Comparison of ENCODE assay signal across 1 cellular context in the genomic region with DNA sequence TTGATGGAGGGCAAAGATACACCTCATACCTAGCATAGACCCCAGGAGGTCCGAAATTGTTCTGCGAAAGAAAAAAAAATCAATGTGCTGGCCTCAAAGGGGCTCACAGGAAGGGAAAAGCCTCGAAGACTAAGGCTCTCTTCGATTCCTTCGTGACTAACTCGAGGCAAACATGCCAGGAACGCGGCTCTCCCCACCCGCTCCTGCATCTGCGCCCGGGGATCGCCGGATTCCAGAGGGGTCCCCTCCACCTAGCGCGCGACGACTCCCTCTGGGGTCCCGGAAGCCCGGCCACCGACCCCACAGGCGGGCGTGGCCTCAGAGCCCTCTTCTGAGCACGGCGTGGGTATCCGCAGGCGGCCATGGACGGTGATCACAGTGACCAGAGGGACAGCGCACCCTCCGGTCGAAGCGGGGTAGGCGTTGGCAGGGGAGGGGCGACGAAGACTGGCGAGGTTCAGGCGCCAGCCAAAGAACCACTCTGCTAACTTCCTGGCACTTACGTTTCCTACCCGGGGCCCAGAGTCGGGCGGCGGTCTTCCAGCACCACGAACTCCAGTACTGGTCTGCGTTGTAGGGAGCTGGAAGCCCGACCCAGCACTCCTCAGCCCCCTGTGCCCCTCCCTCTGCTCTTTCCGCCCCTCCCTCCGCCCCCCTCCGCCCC.
TF ChIP-seq lines count a peak whose summit lies in the region.

No MANE protein-coding gene starts in this region.

TF ChIP-seq in K562, 482 proteins besides CTCF, POLR2A, EP300 and RAD21 (continued from another document and continues in another):
- TF ChIP-seq, protein P1, sequence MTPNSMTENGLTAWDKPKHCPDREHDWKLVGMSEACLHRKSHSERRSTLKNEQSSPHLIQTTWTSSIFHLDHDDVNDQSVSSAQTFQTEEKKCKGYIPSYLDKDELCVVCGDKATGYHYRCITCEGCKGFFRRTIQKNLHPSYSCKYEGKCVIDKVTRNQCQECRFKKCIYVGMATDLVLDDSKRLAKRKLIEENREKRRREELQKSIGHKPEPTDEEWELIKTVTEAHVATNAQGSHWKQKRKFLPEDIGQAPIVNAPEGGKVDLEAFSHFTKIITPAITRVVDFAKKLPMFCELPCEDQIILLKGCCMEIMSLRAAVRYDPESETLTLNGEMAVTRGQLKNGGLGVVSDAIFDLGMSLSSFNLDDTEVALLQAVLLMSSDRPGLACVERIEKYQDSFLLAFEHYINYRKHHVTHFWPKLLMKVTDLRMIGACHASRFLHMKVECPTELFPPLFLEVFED (CRISPR knock-in tag; conservative IDR thresholded peaks at IDR 0.05): no peak
- TF ChIP-seq SMARCB1 (IDR thresholded peaks at IDR 0.05; ENCODE audit: insufficient read length, low read depth): no peak
- TF ChIP-seq ZNF311 (CRISPR knock-in tag; IDR thresholded peaks at IDR 0.05): no peak
- TF ChIP-seq SMARCC2 (IDR thresholded peaks at IDR 0.05; ENCODE audit: low read depth): no peak
- no peak; the same call in 1 of the 2 replicates for TF ChIP-seq SMAD3 (CRISPR knock-in tag; conservative IDR thresholded peaks at IDR 0.05)
- peak; percentile 83 to 85 for TF ChIP-seq MAZ (CRISPR knock-in tag; conservative IDR thresholded peaks at IDR 0.05 in 1 of 2, IDR thresholded peaks at IDR 0.05 in 1 of 2)
- no peak for TF ChIP-seq CHD4 (IDR thresholded peaks at IDR 0.05; ENCODE audit: insufficient read depth, insufficient replicate concordance, low read depth, low read length, poor library complexity, severe bottlenecking)
- TF ChIP-seq ZKSCAN1 (IDR thresholded peaks at IDR 0.05; ENCODE audit: low read depth, low read length): no peak
- TF ChIP-seq MLLT1 (IDR thresholded peaks at IDR 0.05): no peak
- 0 out of 2 replicates have a peak, but pooled peaks have one; percentile 75 for TF ChIP-seq MYNN (IDR thresholded peaks at IDR 0.05)
- no peak for TF ChIP-seq MYNN (CRISPR knock-in tag; IDR thresholded peaks at IDR 0.05)
- TF ChIP-seq ZNF586 (CRISPR knock-in tag; conservative IDR thresholded peaks at IDR 0.05): no peak
- TF ChIP-seq ZC3H8 (IDR thresholded peaks at IDR 0.05): no peak
- TF ChIP-seq ELF4 (CRISPR knock-in tag; IDR thresholded peaks at IDR 0.05): no peak
- TF ChIP-seq CCNT2 (IDR thresholded peaks at IDR 0.05; ENCODE audit: borderline replicate concordance, extremely low read depth, insufficient read length, low read depth, low read length): no peak
- no peak for TF ChIP-seq HNRNPK (IDR thresholded peaks at IDR 0.05; ENCODE audit: low read depth, low read length, poor library complexity, severe bottlenecking)
- no peak for TF ChIP-seq STAT5A (IDR thresholded peaks at IDR 0.05; ENCODE audit: borderline replicate concordance, low read length)
- TF ChIP-seq CHCHD3 (CRISPR knock-in tag; IDR thresholded peaks at IDR 0.05): no peak
- TF ChIP-seq TSC22D4 (tag; IDR thresholded peaks at IDR 0.05): no peak
- TF ChIP-seq, protein P2, sequence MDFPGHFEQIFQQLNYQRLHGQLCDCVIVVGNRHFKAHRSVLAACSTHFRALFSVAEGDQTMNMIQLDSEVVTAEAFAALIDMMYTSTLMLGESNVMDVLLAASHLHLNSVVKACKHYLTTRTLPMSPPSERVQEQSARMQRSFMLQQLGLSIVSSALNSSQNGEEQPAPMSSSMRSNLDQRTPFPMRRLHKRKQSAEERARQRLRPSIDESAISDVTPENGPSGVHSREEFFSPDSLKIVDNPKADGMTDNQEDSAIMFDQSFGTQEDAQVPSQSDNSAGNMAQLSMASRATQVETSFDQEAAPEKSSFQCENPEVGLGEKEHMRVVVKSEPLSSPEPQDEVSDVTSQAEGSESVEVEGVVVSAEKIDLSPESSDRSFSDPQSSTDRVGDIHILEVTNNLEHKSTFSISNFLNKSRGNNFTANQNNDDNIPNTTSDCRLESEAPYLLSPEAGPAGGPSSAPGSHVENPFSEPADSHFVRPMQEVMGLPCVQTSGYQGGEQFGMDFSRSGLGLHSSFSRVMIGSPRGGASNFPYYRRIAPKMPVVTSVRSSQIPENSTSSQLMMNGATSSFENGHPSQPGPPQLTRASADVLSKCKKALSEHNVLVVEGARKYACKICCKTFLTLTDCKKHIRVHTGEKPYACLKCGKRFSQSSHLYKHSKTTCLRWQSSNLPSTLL (IDR thresholded peaks at IDR 0.05): no peak
- TF ChIP-seq NFYB (IDR thresholded peaks at IDR 0.05; ENCODE audit: extremely low read depth, insufficient read length): no peak
- no peak for TF ChIP-seq SPI1 (IDR thresholded peaks at IDR 0.05; ENCODE audit: borderline replicate concordance, low read depth, low read length)
- TF ChIP-seq, protein P3, sequence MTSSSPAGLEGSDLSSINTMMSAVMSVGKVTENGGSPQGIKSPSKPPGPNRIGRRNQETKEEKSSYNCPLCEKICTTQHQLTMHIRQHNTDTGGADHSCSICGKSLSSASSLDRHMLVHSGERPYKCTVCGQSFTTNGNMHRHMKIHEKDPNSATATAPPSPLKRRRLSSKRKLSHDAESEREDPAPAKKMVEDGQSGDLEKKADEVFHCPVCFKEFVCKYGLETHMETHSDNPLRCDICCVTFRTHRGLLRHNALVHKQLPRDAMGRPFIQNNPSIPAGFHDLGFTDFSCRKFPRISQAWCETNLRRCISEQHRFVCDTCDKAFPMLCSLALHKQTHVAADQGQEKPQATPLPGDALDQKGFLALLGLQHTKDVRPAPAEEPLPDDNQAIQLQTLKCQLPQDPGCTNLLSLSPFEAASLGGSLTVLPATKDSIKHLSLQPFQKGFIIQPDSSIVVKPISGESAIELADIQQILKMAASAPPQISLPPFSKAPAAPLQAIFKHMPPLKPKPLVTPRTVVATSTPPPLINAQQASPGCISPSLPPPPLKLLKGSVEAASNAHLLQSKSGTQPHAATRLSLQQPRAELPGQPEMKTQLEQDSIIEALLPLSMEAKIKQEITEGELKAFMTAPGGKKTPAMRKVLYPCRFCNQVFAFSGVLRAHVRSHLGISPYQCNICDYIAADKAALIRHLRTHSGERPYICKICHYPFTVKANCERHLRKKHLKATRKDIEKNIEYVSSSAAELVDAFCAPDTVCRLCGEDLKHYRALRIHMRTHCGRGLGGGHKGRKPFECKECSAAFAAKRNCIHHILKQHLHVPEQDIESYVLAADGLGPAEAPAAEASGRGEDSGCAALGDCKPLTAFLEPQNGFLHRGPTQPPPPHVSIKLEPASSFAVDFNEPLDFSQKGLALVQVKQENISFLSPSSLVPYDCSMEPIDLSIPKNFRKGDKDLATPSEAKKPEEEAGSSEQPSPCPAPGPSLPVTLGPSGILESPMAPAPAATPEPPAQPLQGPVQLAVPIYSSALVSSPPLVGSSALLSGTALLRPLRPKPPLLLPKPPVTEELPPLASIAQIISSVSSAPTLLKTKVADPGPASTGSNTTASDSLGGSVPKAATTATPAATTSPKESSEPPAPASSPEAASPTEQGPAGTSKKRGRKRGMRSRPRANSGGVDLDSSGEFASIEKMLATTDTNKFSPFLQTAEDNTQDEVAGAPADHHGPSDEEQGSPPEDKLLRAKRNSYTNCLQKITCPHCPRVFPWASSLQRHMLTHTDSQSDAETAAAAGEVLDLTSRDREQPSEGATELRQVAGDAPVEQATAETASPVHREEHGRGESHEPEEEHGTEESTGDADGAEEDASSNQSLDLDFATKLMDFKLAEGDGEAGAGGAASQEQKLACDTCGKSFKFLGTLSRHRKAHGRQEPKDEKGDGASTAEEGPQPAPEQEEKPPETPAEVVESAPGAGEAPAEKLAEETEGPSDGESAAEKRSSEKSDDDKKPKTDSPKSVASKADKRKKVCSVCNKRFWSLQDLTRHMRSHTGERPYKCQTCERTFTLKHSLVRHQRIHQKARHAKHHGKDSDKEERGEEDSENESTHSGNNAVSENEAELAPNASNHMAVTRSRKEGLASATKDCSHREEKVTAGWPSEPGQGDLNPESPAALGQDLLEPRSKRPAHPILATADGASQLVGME (CRISPR knock-in tag; IDR thresholded peaks at IDR 0.05): no peak
- no peak for TF ChIP-seq ZKSCAN8 (CRISPR knock-in tag; IDR thresholded peaks at IDR 0.05)
- TF ChIP-seq ZNF165 (CRISPR knock-in tag; IDR thresholded peaks at IDR 0.05; ENCODE audit: borderline replicate concordance): 0 out of 2 replicates have a peak, but pooled peaks have one; percentile 11
- 0 out of 2 replicates have a peak, but pooled peaks have one; percentile 26 for TF ChIP-seq ZNF212 (CRISPR knock-in tag; IDR thresholded peaks at IDR 0.05)
- TF ChIP-seq ETV1 (tag; conservative IDR thresholded peaks at IDR 0.05; ENCODE audit: low read depth): peak; percentile 15
- TF ChIP-seq HDAC8 (tag; IDR thresholded peaks at IDR 0.05): no peak
- TF ChIP-seq ESRRA (IDR thresholded peaks at IDR 0.05; ENCODE audit: borderline replicate concordance, low read depth): no peak
- TF ChIP-seq SMARCA5 (IDR thresholded peaks at IDR 0.05): no peak
- no peak for TF ChIP-seq MTF1 (CRISPR knock-in tag; IDR thresholded peaks at IDR 0.05; ENCODE audit: borderline replicate concordance)
- TF ChIP-seq MEF2A (IDR thresholded peaks at IDR 0.05; ENCODE audit: control insufficient read depth, low read depth, low read length): no peak
- TF ChIP-seq TCF15 (CRISPR knock-in tag; IDR thresholded peaks at IDR 0.05): no peak
- 0 out of 2 replicates have a peak, but pooled peaks have one; percentile 95 for TF ChIP-seq SREBF2 (CRISPR knock-in tag; IDR thresholded peaks at IDR 0.05)
- TF ChIP-seq MECOM (CRISPR knock-in tag; IDR thresholded peaks at IDR 0.05): no peak
- no peak for TF ChIP-seq ZNF384 (IDR thresholded peaks at IDR 0.05; ENCODE audit: low read depth, low read length)
- TF ChIP-seq RBM34 (IDR thresholded peaks at IDR 0.05; ENCODE audit: borderline replicate concordance, insufficient read depth, low read length): no peak
- peak; percentile 46; the same call in 1 of the 2 replicates for TF ChIP-seq MTA1 (IDR thresholded peaks at IDR 0.05; ENCODE audit: borderline replicate concordance)
- peak; percentile 29; the same call in 1 of the 2 replicates for TF ChIP-seq E2F3 (CRISPR knock-in tag; IDR thresholded peaks at IDR 0.05)
- no peak for TF ChIP-seq ZBTB34 (CRISPR knock-in tag; IDR thresholded peaks at IDR 0.05)
- TF ChIP-seq PATZ1 (CRISPR knock-in tag; IDR thresholded peaks at IDR 0.05; ENCODE audit: borderline replicate concordance): no peak
- TF ChIP-seq, protein P4, sequence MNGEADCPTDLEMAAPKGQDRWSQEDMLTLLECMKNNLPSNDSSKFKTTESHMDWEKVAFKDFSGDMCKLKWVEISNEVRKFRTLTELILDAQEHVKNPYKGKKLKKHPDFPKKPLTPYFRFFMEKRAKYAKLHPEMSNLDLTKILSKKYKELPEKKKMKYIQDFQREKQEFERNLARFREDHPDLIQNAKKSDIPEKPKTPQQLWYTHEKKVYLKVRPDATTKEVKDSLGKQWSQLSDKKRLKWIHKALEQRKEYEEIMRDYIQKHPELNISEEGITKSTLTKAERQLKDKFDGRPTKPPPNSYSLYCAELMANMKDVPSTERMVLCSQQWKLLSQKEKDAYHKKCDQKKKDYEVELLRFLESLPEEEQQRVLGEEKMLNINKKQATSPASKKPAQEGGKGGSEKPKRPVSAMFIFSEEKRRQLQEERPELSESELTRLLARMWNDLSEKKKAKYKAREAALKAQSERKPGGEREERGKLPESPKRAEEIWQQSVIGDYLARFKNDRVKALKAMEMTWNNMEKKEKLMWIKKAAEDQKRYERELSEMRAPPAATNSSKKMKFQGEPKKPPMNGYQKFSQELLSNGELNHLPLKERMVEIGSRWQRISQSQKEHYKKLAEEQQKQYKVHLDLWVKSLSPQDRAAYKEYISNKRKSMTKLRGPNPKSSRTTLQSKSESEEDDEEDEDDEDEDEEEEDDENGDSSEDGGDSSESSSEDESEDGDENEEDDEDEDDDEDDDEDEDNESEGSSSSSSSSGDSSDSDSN (IDR thresholded peaks at IDR 0.05; ENCODE audit: borderline replicate concordance in 1 of 2, low read depth in 2 of 2, low read length in 2 of 2): no peak
- TF ChIP-seq CBFB (CRISPR knock-in tag; IDR thresholded peaks at IDR 0.05): peak; percentile 63; the same call in 1 of the 2 replicates
- TF ChIP-seq PTTG1 (tag; IDR thresholded peaks at IDR 0.05; ENCODE audit: low read depth): no peak
